Comparison of ENCODE assay signal across 8 cellular contexts in genomic region chr2:8679827-8680731, GRCh38. TPM values are rescaled to one million over a fixed set of nuclear protein-coding genes. Genes with fewer than 3 reads are reported as not detected.
DNase-seq lines count a peak whose midpoint lies in the region; ATAC-seq, FAIRE-seq and TF ChIP-seq lines count a peak whose summit lies in the region.

No MANE protein-coding gene starts in this region.

- H3K79me2 ChIP-seq in osteoblast (ENCODE audit: insufficient read depth, low read length), result peaks cover 24% of the 10 kb centered on the region

- H3K27ac ChIP-seq in osteoblast (ENCODE audit: low read depth, low read length), result peak overlapping the region; percentile 96

- peaks cover 18% of the 10 kb centered on the region for H4K20me1 ChIP-seq in osteoblast (ENCODE audit: insufficient read depth, low read length)

- peak; percentile 95 for DNase-seq in Caki2 (ENCODE audit: low read depth)
- peak; percentile 84 for DNase-seq in LoVo (ENCODE audit: low spot score)
- peak; percentile 80 for DNase-seq in fibroblast of the aortic adventitia (ENCODE audit: low read depth)
- peak; percentile 92 for DNase-seq in osteoblast (ENCODE audit: insufficient read length, low spot score, missing footprints)
- no peak for DNase-seq in KBM-7

- peak overlapping the region; percentile 87 for H3K4me2 ChIP-seq in osteoblast (ENCODE audit: insufficient read depth, low read length)

- in situ Hi-C loops in Caki2 (cut with HindIII; ENCODE audit: low pct_unique_long_range_greater_than_20kb, low sequenced_read_pairs), result loop anchor here (10.0 kb wide), 1 partner anchor 645 kb away; no protein-coding TSS in a partner anchor
- in situ Hi-C loops in KBM-7 (cut with MboI; ENCODE audit: low pct_unique_long_range_greater_than_20kb, low sequenced_read_pairs), result no loop called here

- TF ChIP-seq CTCF in fibroblast of the aortic adventitia (IDR thresholded peaks at IDR 0.05; ENCODE audit: insufficient read depth, low read length), result no peak
- TF ChIP-seq CTCF in osteoblast (IDR thresholded peaks at IDR 0.05; ENCODE audit: extremely low read depth, low read depth, low read length), result no peak

- H3K36me3 ChIP-seq in osteoblast (ENCODE audit: insufficient read depth, low read length), result peaks cover 3% of the 10 kb centered on the region

- H3K27me3 ChIP-seq in osteoblast (ENCODE audit: insufficient read depth, low read length), result no peaks in the 10 kb centered on the region

- H2AFZ ChIP-seq in osteoblast (ENCODE audit: low read length), result peak overlapping the region; percentile 40

- ATAC-seq in HG02642 (IDR thresholded peaks at IDR 0.05; ENCODE audit: poor library complexity, unreplicated experiment), result no peak
- ATAC-seq in GM21619 (IDR thresholded peaks at IDR 0.05; ENCODE audit: unreplicated experiment), result no peak

- H3K9me3 ChIP-seq in osteoblast (ENCODE audit: low read depth, low read length), result peaks cover 2% of the 10 kb centered on the region

- H3K4me1 ChIP-seq in osteoblast (ENCODE audit: insufficient read depth, low read length), result peaks cover 45% of the 10 kb centered on the region

- FAIRE-seq in TTC549 (lab: Jason Lieb, UNC), result peak; percentile 54

- H3K4me3 ChIP-seq in fibroblast of the aortic adventitia (ENCODE audit: low read depth, low read length) (peak overlapping the region; percentile 75), osteoblast (ENCODE audit: insufficient read depth, low read length) (peak overlapping the region; percentile 81)

RNA-seq across cellular contexts. Expression of gene ID2, which starts 1.8 kb away (rescaled TPM):
- 65.9 and 90.3 TPM in 2 replicates for total RNA-seq in Caki2 (2014; rRNA removed; shearing (Covaris generic); ENCODE audit: low replicate concordance)
- 109 and 207 TPM in 2 replicates for total RNA-seq in fibroblast of the aortic adventitia (ENCODE audit: low replicate concordance)
- total RNA-seq in osteoblast, result 139 and 168 TPM in 2 replicates
